21 cellular contexts compared by ENCODE assay signal in the genomic region with DNA sequence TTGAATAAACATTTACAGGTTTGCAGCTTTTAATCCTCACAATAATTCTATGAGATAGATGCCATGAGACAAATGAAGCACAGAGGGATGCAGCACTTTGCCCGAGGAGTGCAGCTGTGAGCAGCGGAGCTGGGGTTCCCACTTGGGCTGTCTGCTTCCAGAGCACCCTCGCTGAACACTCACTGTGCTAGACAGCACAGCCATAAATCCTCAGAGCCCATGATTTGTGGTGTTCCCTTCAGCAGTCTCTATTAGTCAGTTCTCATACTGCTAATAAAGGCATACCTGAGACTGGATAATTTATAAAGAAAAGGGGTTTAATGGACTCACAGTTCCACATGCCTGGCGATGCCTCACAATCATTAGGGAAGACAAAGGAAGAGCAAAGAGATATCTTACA. TPM values are rescaled to one million over a fixed set of nuclear protein-coding genes. Genes with fewer than 3 reads are reported as not detected.
A peak's percentile ranks its signal among the peaks of the same experiment; 100 is the strongest.
DNase-seq lines count a peak whose midpoint lies in the region; ATAC-seq and TF ChIP-seq lines count a peak whose summit lies in the region.
"Had no signal": no experiment of that assay in that cellular context is flagged by ENCODE, and none has a peak within 500 bp of the region (broad histone marks: within the 10 kb centered on the region; RNA-seq: fewer than 3 reads in every experiment).

No MANE protein-coding gene starts in this region.

- H3K4me3 ChIP-seq in neural progenitor cell = no peak overlapping the region
- H3K4me3 ChIP-seq: BLaER1 had no signal

- H3K79me2 ChIP-seq in neural progenitor cell (ENCODE audit: low read depth) = no peaks in the 10 kb centered on the region

- no peak overlapping the region for H3K27ac Mint-ChIP-seq in neural progenitor cell
- H3K27ac Mint-ChIP-seq: CD4-positive, CD25-positive, alpha-beta regulatory T cell had no signal

- no peak overlapping the region for H3K9ac ChIP-seq in neural progenitor cell
- H3K9ac ChIP-seq: BLaER1 had no signal

- no peak overlapping the region for H3K27ac ChIP-seq in foreskin keratinocyte
- H3K27ac ChIP-seq in neural progenitor cell = no peak overlapping the region
- H3K27ac ChIP-seq: BLaER1, RWPE1 had no signal

- DNase-seq in Right ventricle myocardium inferior (ENCODE audit: missing footprints) = peak; percentile 23
- DNase-seq in Right ventricle myocardium superior = no peak
- peak in 1 of 2 donors; percentile 4 for DNase-seq in foreskin keratinocyte
- no peak for DNase-seq in neural progenitor cell (ENCODE audit: low spot score)
- DNase-seq in hippocampal formation (lab: John Stamatoyannopoulos, UW) = no peak
- DNase-seq in midbrain (lab: John Stamatoyannopoulos, UW) = no peak
- DNase-seq in left ventricle myocardium superior = no peak
- DNase-seq: CD4-positive, CD25-positive, alpha-beta regulatory T cell; NCI-H1092; NCI-H2029; NCI-H2227 treated with DMSO at 0.1 percent for 48 hours; NCI-H526 treated with DMSO at 0.1 percent for 48 hours had no signal

- H3K4me1 Mint-ChIP-seq in neural progenitor cell = peaks cover 5% of the 10 kb centered on the region
- H3K4me1 Mint-ChIP-seq: CD4-positive, CD25-positive, alpha-beta regulatory T cell had no signal

- no peaks in the 10 kb centered on the region for H4K20me1 ChIP-seq in neural progenitor cell (ENCODE audit: low read depth)
- H4K20me1 ChIP-seq: BLaER1 had no signal

- TF ChIP-seq CTCF in foreskin keratinocyte (conservative IDR thresholded peaks at IDR 0.05) (no peak), neural progenitor cell (IDR thresholded peaks at IDR 0.05) (no peak)

- H3K4me2 ChIP-seq in neural progenitor cell = no peak overlapping the region
- H3K4me2 ChIP-seq: BLaER1 had no signal

- H3K4me1 ChIP-seq in foreskin keratinocyte (peaks cover 5% of the 10 kb centered on the region), neural progenitor cell (peaks cover 7% of the 10 kb centered on the region)

- H3K36me3 Mint-ChIP-seq in neural progenitor cell = no peaks in the 10 kb centered on the region
- H3K36me3 Mint-ChIP-seq: CD4-positive, CD25-positive, alpha-beta regulatory T cell had no signal

- H3F3A ChIP-seq in neural progenitor cell (ENCODE audit: low read depth) = no peaks in the 10 kb centered on the region

- H3K36me3 ChIP-seq in neural progenitor cell = no peaks in the 10 kb centered on the region
- H3K36me3 ChIP-seq: BLaER1 had no signal

- no peak overlapping the region for H3K4me3 Mint-ChIP-seq in neural progenitor cell
- H3K4me3 Mint-ChIP-seq: CD4-positive, CD25-positive, alpha-beta regulatory T cell had no signal

- H3K9me3 Mint-ChIP-seq in neural progenitor cell = no peaks in the 10 kb centered on the region
- H3K9me3 Mint-ChIP-seq: CD4-positive, CD25-positive, alpha-beta regulatory T cell had no signal

- peaks cover 2% of the 10 kb centered on the region for H3K27me3 Mint-ChIP-seq in neural progenitor cell (ENCODE audit: insufficient read depth, low read depth)
- H3K27me3 Mint-ChIP-seq: CD4-positive, CD25-positive, alpha-beta regulatory T cell had no signal

- H3K27me3 ChIP-seq in foreskin keratinocyte (no peaks in the 10 kb centered on the region), neural progenitor cell (no peaks in the 10 kb centered on the region)
- H3K27me3 ChIP-seq: BLaER1 had no signal

- intact Hi-C loops in Right ventricle myocardium inferior (cut with DNase I) (no loop called here), Right ventricle myocardium superior (cut with DNase I) (no loop called here), left ventricle myocardium superior (cut with micrococcal nuclease) (no loop called here)

- peak overlapping the region; percentile 26 for H2AFZ ChIP-seq in neural progenitor cell (replicated peaks)

- H3K9me3 ChIP-seq in neural progenitor cell (ENCODE audit: low read depth) = no peaks in the 10 kb centered on the region
- H3K9me3 ChIP-seq: BLaER1 had no signal

- ATAC-seq in Right ventricle myocardium inferior = no peak
- no peak for ATAC-seq in Right ventricle myocardium superior (ENCODE audit: poor library complexity)
- peak; percentile 81 for ATAC-seq in foreskin keratinocyte
- ATAC-seq in left ventricle myocardium superior = no peak
- ATAC-seq: HCT116, Panc1, SK-N-SH treated with all-trans-retinoic acid at 6 μM for 48 hours had no signal

RNA-seq across cellular contexts. Expression of a gene that starts 25.2 kb away (rescaled TPM):
- total RNA-seq in Right ventricle myocardium inferior (not detected), Right ventricle myocardium superior (not detected), foreskin keratinocyte (not detected in 2 replicates), neural progenitor cell (ENCODE audit: low replicate concordance) (not detected in 2 replicates), left ventricle myocardium superior (not detected)
- polyA plus RNA-seq in foreskin keratinocyte = not detected in 2 replicates
- total RNA-seq: A172; CD4-positive, CD25-positive, alpha-beta regulatory T cell; H4; HT-29; NCI-H460 had no signal
- polyA plus RNA-seq: CD4-positive, CD25-positive, alpha-beta regulatory T cell had no signal

RNA-seq across cellular contexts. Expression of a gene that starts 34.8 kb away (rescaled TPM):
- total RNA-seq in Right ventricle myocardium inferior (not detected), Right ventricle myocardium superior (not detected), foreskin keratinocyte (not detected in 2 replicates), neural progenitor cell (ENCODE audit: low replicate concordance) (0.82 TPM in 1 of 2 replicates, not detected in the other), left ventricle myocardium superior (not detected)
- 1.1 TPM in 1 of 2 replicates, not detected in the other for polyA plus RNA-seq in foreskin keratinocyte
- total RNA-seq: A172; CD4-positive, CD25-positive, alpha-beta regulatory T cell; H4; HT-29 had no signal
- polyA plus RNA-seq: CD4-positive, CD25-positive, alpha-beta regulatory T cell had no signal
